15 cellular contexts compared by ENCODE assay signal in the genomic region with DNA sequence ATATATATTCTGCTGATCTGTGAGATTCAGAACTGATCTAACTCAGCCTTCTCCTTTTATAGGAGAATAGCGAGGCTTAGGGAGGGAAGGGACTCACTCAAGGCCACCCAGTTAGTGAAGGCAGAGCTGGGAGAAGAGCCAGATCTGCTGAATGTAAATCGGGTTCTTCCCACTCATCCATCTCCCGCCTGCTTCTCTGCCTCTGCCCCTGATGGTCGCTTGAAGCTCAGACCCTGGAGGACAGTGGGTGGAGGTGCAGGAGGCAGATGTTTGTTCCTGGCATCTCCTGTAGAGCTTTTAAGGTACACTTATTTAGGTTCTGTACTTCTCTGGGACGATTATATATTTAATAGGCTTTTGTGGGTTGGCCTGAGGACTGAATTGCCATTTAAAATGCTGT. TPM values are rescaled to one million over a fixed set of nuclear protein-coding genes. Genes with fewer than 3 reads are reported as not detected.
DNase-seq lines count a peak whose midpoint lies in the region; ATAC-seq, FAIRE-seq and TF ChIP-seq lines count a peak whose summit lies in the region.
"Had no signal": no experiment of that assay in that cellular context is flagged by ENCODE, and none has a peak within 500 bp of the region (broad histone marks: within the 10 kb centered on the region; RNA-seq: fewer than 3 reads in every experiment).

No MANE protein-coding gene starts in this region.

- H3K9me1 ChIP-seq in K562 (ENCODE audit: control insufficient read depth, insufficient read depth, low read length) = peaks cover 15% of the 10 kb centered on the region

- 37% methylated on average over 5 of the region's 5 CpGs for WGBS in K562 (ENCODE audit: insufficient coverage, low coverage, missing lambda C conversion rate)

- no peak overlapping the region for H2AFZ ChIP-seq in K562 (ENCODE audit: low read depth, low read length)

- peaks cover 31 to 34% of the 10 kb centered on the region in 2 experiments for H3K4me1 ChIP-seq in K562 (replicated peaks in 1 of 2; ENCODE audit: control insufficient read depth in 2 of 2, insufficient read depth in 2 of 2, low read length in 2 of 2)
- H3K4me1 ChIP-seq in mucosa of stomach (ENCODE audit: control insufficient read depth, insufficient read depth, low read length) = peaks cover 41% of the 10 kb centered on the region

- no peak overlapping the region for H3K9ac ChIP-seq in K562 (ENCODE audit: insufficient read depth in 1 of 2, low read depth in 2 of 2, low read length in 2 of 2)
- peak overlapping the region; percentile 24 for H3K9ac ChIP-seq in mucosa of stomach (ENCODE audit: low read length)

- no peaks in the 10 kb centered on the region for H3K9me3 Mint-ChIP-seq in stimulated activated memory B cell treated with anti-CD40 and anti-IgM and Interleukin-4, amounts not matched to agents 10 μg/mL and 1 μg/mL and 100 μg/mL, for 72 hours
- H3K9me3 Mint-ChIP-seq: activated naive CD8-positive, alpha-beta T cell treated with anti-CD3 and anti-CD28 coated beads for 36 hours; memory B cell; stimulated activated naive CD8-positive, alpha-beta T cell treated with anti-CD3 and anti-CD28 coated beads, Interleukin-15, amount 100 ng/mL, for 72 hours had no signal

- DNase-seq in DMS114 treated with DMSO at 0.1 percent for 48 hours (lab: John Stamatoyannopoulos, UW; ENCODE audit: unreplicated experiment) (peak; percentile 14), HuH-7 (ENCODE audit: low spot score) (peak; percentile 50), K562 (ENCODE audit: extremely low read depth in 1 of 4, low spot score in 3 of 4) (peak in 1 of 4 experiments; percentile 22), GM12892 (ENCODE audit: insufficient read length) (no peak)
- no peak for DNase-seq in stimulated activated CD4-positive, alpha-beta T cell treated with anti-CD3 and anti-CD28 coated beads, Interleukin-15, amount 100 ng/mL, for 24 hours
- DNase-seq: activated CD4-positive, CD25-positive, alpha-beta regulatory T cell; activated naive CD8-positive, alpha-beta T cell treated with anti-CD3 and anti-CD28 coated beads for 36 hours; EL; spleen; stimulated activated naive CD8-positive, alpha-beta T cell treated with anti-CD3 and anti-CD28 coated beads, Interleukin-15, amount 100 ng/mL, for 72 hours had no signal

- peaks cover 34% of the 10 kb centered on the region for H3K4me1 Mint-ChIP-seq in stimulated activated memory B cell treated with anti-CD40 and anti-IgM and Interleukin-4, amounts not matched to agents 10 μg/mL and 1 μg/mL and 100 μg/mL, for 72 hours

- TF ChIP-seq POLR2A in K562 (conservative IDR thresholded peaks at IDR 0.05) (no peak), GM12892 (IDR thresholded peaks at IDR 0.05; ENCODE audit: low read depth, low read length) (no peak)

- H3K27me3 Mint-ChIP-seq in stimulated activated memory B cell treated with anti-CD40 and anti-IgM and Interleukin-4, amounts not matched to agents 10 μg/mL and 1 μg/mL and 100 μg/mL, for 72 hours = no peaks in the 10 kb centered on the region
- H3K27me3 Mint-ChIP-seq: activated naive CD8-positive, alpha-beta T cell treated with anti-CD3 and anti-CD28 coated beads for 36 hours; memory B cell; stimulated activated naive CD8-positive, alpha-beta T cell treated with anti-CD3 and anti-CD28 coated beads, Interleukin-15, amount 100 ng/mL, for 72 hours had no signal

- CTCF ChIA-PET in K562 (lab: Yijun Ruan, JAX; ENCODE audit: low intra/inter-chr PET ratio) = no interaction called here

- ATAC-seq in K562 (no peak), GM21423 (IDR thresholded peaks at IDR 0.05; ENCODE audit: unreplicated experiment) (no peak)
- ATAC-seq in stimulated activated memory B cell treated with anti-CD40 and anti-IgM and Interleukin-4, amounts not matched to agents 10 μg/mL and 1 μg/mL and 100 μg/mL, for 72 hours = no peak
- ATAC-seq: esophagus mucosa; stimulated activated naive CD8-positive, alpha-beta T cell treated with anti-CD3 and anti-CD28 coated beads, Interleukin-15, amount 100 ng/mL, for 72 hours had no signal

- no peak overlapping the region for H3K4me3 Mint-ChIP-seq in stimulated activated memory B cell treated with anti-CD40 and anti-IgM and Interleukin-4, amounts not matched to agents 10 μg/mL and 1 μg/mL and 100 μg/mL, for 72 hours
- H3K4me3 Mint-ChIP-seq: activated naive CD8-positive, alpha-beta T cell treated with anti-CD3 and anti-CD28 coated beads for 36 hours; memory B cell; stimulated activated naive CD8-positive, alpha-beta T cell treated with anti-CD3 and anti-CD28 coated beads, Interleukin-15, amount 100 ng/mL, for 72 hours had no signal

- no peak for FAIRE-seq in K562 (lab: Jason Lieb, UNC)
- no peak for FAIRE-seq in GM12892 (lab: Jason Lieb, UNC)

- BruUV-seq in K562 (replicated peaks; lab: Mats Ljungman, UMichigan) = no TSS peak

- H3K27ac ChIP-seq in K562 (ENCODE audit: extremely low read depth, low read depth, low read length) = no peak overlapping the region

- POLR2A ChIA-PET in K562 (lab: Yijun Ruan, JAX) = interaction anchor here (0.7 to 2.0 kb wide), 2 partner anchors 10 to 48 kb away, joined by 5 to 9 read pairs; no protein-coding TSS in a partner anchor

- no peaks in the 10 kb centered on the region for H3K9me3 ChIP-seq in K562 (replicated peaks; ENCODE audit: control insufficient read depth, insufficient read depth, low read depth, low read length)
- no peaks in the 10 kb centered on the region for H3K9me3 ChIP-seq in mucosa of stomach (ENCODE audit: control insufficient read depth, low read length)
- H3K9me3 ChIP-seq: spleen had no signal

- H3K36me3 Mint-ChIP-seq in stimulated activated memory B cell treated with anti-CD40 and anti-IgM and Interleukin-4, amounts not matched to agents 10 μg/mL and 1 μg/mL and 100 μg/mL, for 72 hours = no peaks in the 10 kb centered on the region
- H3K36me3 Mint-ChIP-seq: memory B cell had no signal

- peaks cover 91% of the 10 kb centered on the region for H3K79me2 ChIP-seq in K562 (ENCODE audit: control insufficient read depth, insufficient read depth, low read length)

- no peak for TF ChIP-seq EP300 in K562 (IDR thresholded peaks at IDR 0.05; ENCODE audit: low read length)

- intact Hi-C loops in K562 (cut with micrococcal nuclease) = no loop called here

- H3K27ac Mint-ChIP-seq in stimulated activated memory B cell treated with anti-CD40 and anti-IgM and Interleukin-4, amounts not matched to agents 10 μg/mL and 1 μg/mL and 100 μg/mL, for 72 hours = no peak overlapping the region
- H3K27ac Mint-ChIP-seq: activated naive CD8-positive, alpha-beta T cell treated with anti-CD3 and anti-CD28 coated beads for 36 hours; memory B cell had no signal

- H3K4me3 ChIP-seq in K562 (no peak overlapping the region), mucosa of stomach (ENCODE audit: low read length) (no peak overlapping the region)
- H3K4me3 ChIP-seq: spleen had no signal

- no peaks in the 10 kb centered on the region for H3K27me3 ChIP-seq in K562 (ENCODE audit: control insufficient read depth in 2 of 2, insufficient read depth in 2 of 2, low read length in 2 of 2)
- H3K27me3 ChIP-seq in mucosa of stomach (ENCODE audit: control insufficient read depth, insufficient read depth, low read length) = no peaks in the 10 kb centered on the region

- in situ Hi-C loops in K562 (cut with MboI) = no loop called here

- H3K36me3 ChIP-seq in K562 (ENCODE audit: control insufficient read depth, insufficient read depth, low read length) (peaks cover 8% of the 10 kb centered on the region; the same call in 2 of the 3 replicates), mucosa of stomach (ENCODE audit: control insufficient read depth, insufficient read depth, low read length) (no peaks in the 10 kb centered on the region)
- H3K36me3 ChIP-seq: spleen had no signal

- peak in 2 of 3 experiments; percentile 11 to 30; a peak in 1 of 6 replicates for TF ChIP-seq CTCF in K562 (IDR thresholded peaks at IDR 0.05 in 2 of 3, conservative IDR thresholded peaks at IDR 0.05 in 1 of 3; ENCODE audit: insufficient read depth in 2 of 3, low read depth in 1 of 3, low read length in 3 of 3)

- no peak overlapping the region for H3K4me2 ChIP-seq in K562 (ENCODE audit: insufficient read depth, low read length)

- TF ChIP-seq RAD21 in K562 (CRISPR knock-in tag; conservative IDR thresholded peaks at IDR 0.05 in 1 of 2, IDR thresholded peaks at IDR 0.05 in 1 of 2) = no peak

- H4K20me1 ChIP-seq in K562 (replicated peaks; ENCODE audit: control insufficient read depth, insufficient read depth, low read length) = peaks cover 52% of the 10 kb centered on the region

RNA-seq across cellular contexts. Expression of a gene that starts 4.3 kb away (rescaled TPM):
- total RNA-seq in K562 (2011; cell fraction: chromatin; rRNA removed; ENCODE audit: low replicate concordance) = 90.0 and 97.0 TPM in 2 replicates
- 67.5 and 68.0 TPM in 2 replicates for total RNA-seq in K562 (2011; cell fraction: nucleolus; rRNA removed)
- total RNA-seq in K562 (2011; cell fraction: nucleoplasm; rRNA removed) = 61.6 and 64.2 TPM in 2 replicates
- total RNA-seq in K562 (2014; rRNA removed) (19.6 and 20.9 TPM in 2 replicates), K562 (2014; rRNA removed; fragmentation: Illumina TruSeq; extraction: Trizol) (18.2 and 21.4 TPM in 2 replicates), K562 (2015; rRNA removed; fragmentation: Illumina TruSeq; extraction: Trizol) (16.1 and 18.0 TPM in 2 replicates), K562 (2021) (23.9 and 27.5 TPM in 2 replicates)
- polyA plus RNA-seq in K562 (2011; rRNA removed) (29.2 and 31.8 TPM in 2 replicates), K562 (2014; fragmentation: Illumina TruSeq; extraction: Trizol) (24.9 and 25.9 TPM in 2 replicates), K562 (2014; fragmentation: Nextera tagmentation; extraction: Ambion mirVana) (1 to 10 TPM; 3.4 to 4.7 TPM), K562 (2014; rRNA removed) (25.7 and 30.0 TPM in 2 replicates)
- polyA plus RNA-seq in K562 (2011; cell fraction: cytosol; rRNA removed) = 22.6 and 29.7 TPM in 2 replicates
- 29.8 and 32.1 TPM in 2 replicates for polyA plus RNA-seq in K562 (2011; cell fraction: nucleus; rRNA removed)
- 20.2 and 26.6 TPM in 2 replicates for polyA plus RNA-seq in K562 (2012)
- polyA minus RNA-seq in K562 (2011; rRNA and poly(A)+ RNA removed) = 33.5 and 35.7 TPM in 2 replicates
- 14.5 and 20.6 TPM in 2 replicates for polyA minus RNA-seq in K562 (2011; cell fraction: cytosol; rRNA and poly(A)+ RNA removed)
- 11.2 and 26.9 TPM in 2 replicates for polyA minus RNA-seq in K562 (2011; cell fraction: nucleus; rRNA and poly(A)+ RNA removed)
- polyA plus RNA-seq in GM12892 (2012; ENCODE audit: missing spikeins) = 18.2 TPM

RNA-seq across cellular contexts. Expression of a gene that starts 43.6 kb away (rescaled TPM):
- total RNA-seq in K562 (2011; cell fraction: chromatin; rRNA removed; ENCODE audit: low replicate concordance) = not detected in 2 replicates
- not detected in 2 replicates for total RNA-seq in K562 (2011; cell fraction: nucleolus; rRNA removed)
- not detected in 2 replicates for total RNA-seq in K562 (2011; cell fraction: nucleoplasm; rRNA removed)
- not detected in 2 replicates for total RNA-seq in K562 (2014; rRNA removed)
- total RNA-seq in K562 (2014; rRNA removed; fragmentation: Illumina TruSeq; extraction: Trizol) = not detected in 2 replicates
- not detected in 2 replicates for total RNA-seq in K562 (2015; rRNA removed; fragmentation: Illumina TruSeq; extraction: Trizol)
- not detected in 2 replicates for total RNA-seq in K562 (2021)
- polyA plus RNA-seq in K562 (2011; rRNA removed) = not detected in 2 replicates
- polyA plus RNA-seq in K562 (2011; cell fraction: cytosol; rRNA removed) = not detected in 2 replicates
- polyA plus RNA-seq in K562 (2011; cell fraction: nucleus; rRNA removed) = not detected in 2 replicates
- 0.03 TPM in 1 of 2 replicates, not detected in the other for polyA plus RNA-seq in K562 (2012)
- polyA plus RNA-seq in K562 (2014; fragmentation: Illumina TruSeq; extraction: Trizol) = not detected in 2 replicates
- polyA plus RNA-seq in K562 (2014; fragmentation: Nextera tagmentation; extraction: Ambion mirVana) = not detected
- polyA plus RNA-seq in K562 (2014; rRNA removed) = not detected in 2 replicates
- polyA minus RNA-seq in K562 (2011; rRNA and poly(A)+ RNA removed) = not detected in 2 replicates
- polyA minus RNA-seq in K562 (2011; cell fraction: cytosol; rRNA and poly(A)+ RNA removed) = not detected in 2 replicates
- not detected in 2 replicates for polyA minus RNA-seq in K562 (2011; cell fraction: nucleus; rRNA and poly(A)+ RNA removed)
- polyA plus RNA-seq in GM12892 (2012; ENCODE audit: missing spikeins) = not detected
- total RNA-seq: activated naive CD8-positive, alpha-beta T cell treated with anti-CD3 and anti-CD28 coated beads for 36 hours; esophagus mucosa had no signal

Comparison
In these comparisons a context has a peak if more than half of its experiments do, and no peak if none do; other contexts are left out.
1. DNase-seq: peak in DMS114 treated with DMSO at 0.1 percent for 48 hours (single experiment) and HuH-7 (single experiment); none in GM12892 (single experiment) and stimulated activated CD4-positive, alpha-beta T cell treated with anti-CD3 and anti-CD28 coated beads, Interleukin-15, amount 100 ng/mL, for 24 hours (single experiment).